Comparison of ENCODE assay signal across 8 cellular contexts in genomic region chr18:48161911-48162698, GRCh38.
A peak's percentile ranks its signal among the peaks of the same experiment; 100 is the strongest.
DNase-seq lines count a peak whose midpoint lies in the region; ATAC-seq and TF ChIP-seq lines count a peak whose summit lies in the region.

No MANE protein-coding gene starts in this region.

- intact Hi-C loops in upper lobe of right lung (cut with DNase I), result no loop called here

- peak overlapping the region; percentile 43 for H3K4me3 ChIP-seq in lung
- H3K4me3 ChIP-seq in upper lobe of right lung, result peak overlapping the region; percentile 61

- H3K27me3 ChIP-seq in lung (ENCODE audit: control insufficient read depth, insufficient read depth), result no peaks in the 10 kb centered on the region
- no peaks in the 10 kb centered on the region for H3K27me3 ChIP-seq in upper lobe of right lung

- whole genome bisulfite sequencing in lung, 2 donors, result 6 to 18% methylated on average over 15 to 38 of the region's 38 CpGs

- in situ Hi-C loops in GM13976 (cut with MboI; ENCODE audit: low sequenced_read_pairs, unreplicated experiment), result no loop called here

- H3K36me3 ChIP-seq in lung (ENCODE audit: control insufficient read depth in 2 of 2, insufficient read depth in 2 of 2, low read length in 2 of 2) (no peaks in the 10 kb centered on the region), upper lobe of right lung (no peaks in the 10 kb centered on the region)

- H3K4me1 ChIP-seq in lung (ENCODE audit: control insufficient read depth in 2 of 2, insufficient read depth in 2 of 2, low read length in 2 of 2) (peaks cover 0 to 17% of the 10 kb centered on the region in 2 donors), upper lobe of right lung (peaks cover 13% of the 10 kb centered on the region)

- no peak for TF ChIP-seq CTCF in lung (IDR thresholded peaks at IDR 0.05; ENCODE audit: control extremely low read depth, extremely low read depth)
- no peak for TF ChIP-seq CTCF in upper lobe of right lung (IDR thresholded peaks at IDR 0.05)
- no peak for TF ChIP-seq CTCF in GM13976 (IDR thresholded peaks at IDR 0.05; ENCODE audit: borderline replicate concordance, control extremely low read depth, extremely low read depth, insufficient read depth, missing control alignments)

- peak overlapping the region; percentile 72 for H3K27ac ChIP-seq in caudate nucleus (ENCODE audit: low read depth, low read length)
- peak overlapping the region; percentile 84 to 90 for H3K27ac ChIP-seq in lung (ENCODE audit: low read depth in 1 of 2, low read length in 1 of 2)
- peak overlapping the region; percentile 87 for H3K27ac ChIP-seq in upper lobe of right lung

- peak; percentile 27 for ATAC-seq in GM18868 (IDR thresholded peaks at IDR 0.05; ENCODE audit: unreplicated experiment)
- ATAC-seq in HG02852 (IDR thresholded peaks at IDR 0.05; ENCODE audit: unreplicated experiment), result peak; percentile 36
- peak; percentile 12 for ATAC-seq in lung (ENCODE audit: insufficient read depth, low FRiP score)
- ATAC-seq in upper lobe of right lung, result peak; percentile 46

- H3K9me3 ChIP-seq in lung (ENCODE audit: control insufficient read depth in 2 of 2, insufficient read depth in 1 of 2, low read length in 1 of 2), result no peaks in the 10 kb centered on the region
- no peaks in the 10 kb centered on the region for H3K9me3 ChIP-seq in upper lobe of right lung

- DNase-seq in NCI-H226 (peak; percentile 83), caudate nucleus (lab: John Stamatoyannopoulos, UW) (peak in 7 of 61 donors; percentile 12 to 73 (median 55)), lung (ENCODE audit: low spot score) (no peak), upper lobe of right lung (no peak), GM13976 (ENCODE audit: low spot score) (no peak), mucosa of gallbladder (ENCODE audit: low spot score) (no peak)
